In the genomic region with DNA sequence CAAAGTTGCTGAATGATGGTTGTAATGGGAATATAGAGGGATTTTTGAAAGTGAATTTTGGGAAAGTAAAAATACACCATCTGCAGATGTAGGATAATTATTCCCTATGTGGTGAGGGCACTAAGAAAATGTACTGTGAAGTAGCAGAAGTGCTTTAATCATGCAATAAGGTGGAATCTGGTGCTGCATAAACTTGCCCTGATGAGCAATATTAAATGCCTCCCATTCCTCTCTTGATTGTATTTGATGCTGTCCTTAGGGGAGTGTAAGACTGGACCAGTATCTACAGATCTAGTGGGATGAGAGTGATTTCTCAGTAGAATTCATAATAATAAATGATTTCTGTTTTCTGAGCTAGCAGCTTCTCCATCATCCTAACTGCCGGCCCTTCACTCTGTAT, we compare ENCODE assay signal across 22 cellular contexts.
"Had no signal": no experiment of that assay in that cellular context is flagged by ENCODE, and none has a peak within 500 bp of the region (broad histone marks: within the 10 kb centered on the region; RNA-seq: fewer than 3 reads in every experiment).

No MANE protein-coding gene starts in this region.

- H3K4me1 ChIP-seq: right lobe of liver, uterus had no signal

- H3K4me2 ChIP-seq: neural progenitor cell had no signal

- FAIRE-seq: endothelial cell of umbilical vein, small intestine had no signal

- DNase-seq: dermis blood vessel endothelial cell; effector memory CD4-positive, alpha-beta T cell; gastrocnemius medialis; head of caudate nucleus; left cardiac atrium; left lung; mesendoderm; midbrain; naive thymus-derived CD4-positive, alpha-beta T cell; right lobe of liver; small intestine; stimulated activated CD4-positive, alpha-beta T cell treated with anti-CD3 and anti-CD28 coated beads, Interleukin-15, amount 100 ng/mL, for 24 hours; stimulated activated CD4-positive, alpha-beta T cell treated with anti-CD3 and anti-CD28 coated beads, Interleukin-2, amount 100 ng/mL, for 48 hours; stimulated activated naive B cell treated with anti-CD40 and anti-IgM and Interleukin-4, amounts not matched to agents 10 μg/mL and 1 μg/mL and 100 μg/mL, for 72 hours; upper lobe of right lung; uterus had no signal

- H2AFZ ChIP-seq: neural progenitor cell had no signal

- H3K79me2 ChIP-seq: parathyroid adenoma had no signal

- H3K27ac ChIP-seq: coronary artery, gastrocnemius medialis, left lung, neural progenitor cell, parathyroid adenoma, right lobe of liver, thoracic aorta, tibial nerve, upper lobe of right lung, uterus had no signal

- H3K27me3 ChIP-seq: gastrocnemius medialis, left lung, neural progenitor cell, right lobe of liver, tibial nerve, upper lobe of right lung, uterus had no signal

- H3K9me3 ChIP-seq: gastrocnemius medialis, left lung, right lobe of liver, thoracic aorta, tibial nerve, upper lobe of right lung, uterus had no signal

- H3K4me3 ChIP-seq: coronary artery, gastrocnemius medialis, left lung, neural progenitor cell, right lobe of liver, thoracic aorta, tibial nerve, upper lobe of right lung, uterus had no signal

- H3K36me3 ChIP-seq: gastrocnemius medialis, left lung, neural progenitor cell, right lobe of liver, thoracic aorta, tibial nerve, upper lobe of right lung, uterus had no signal

- H3K9ac ChIP-seq: neural progenitor cell, parathyroid adenoma had no signal
